Comparison of ENCODE assay signal across 20 cellular contexts in the genomic region with DNA sequence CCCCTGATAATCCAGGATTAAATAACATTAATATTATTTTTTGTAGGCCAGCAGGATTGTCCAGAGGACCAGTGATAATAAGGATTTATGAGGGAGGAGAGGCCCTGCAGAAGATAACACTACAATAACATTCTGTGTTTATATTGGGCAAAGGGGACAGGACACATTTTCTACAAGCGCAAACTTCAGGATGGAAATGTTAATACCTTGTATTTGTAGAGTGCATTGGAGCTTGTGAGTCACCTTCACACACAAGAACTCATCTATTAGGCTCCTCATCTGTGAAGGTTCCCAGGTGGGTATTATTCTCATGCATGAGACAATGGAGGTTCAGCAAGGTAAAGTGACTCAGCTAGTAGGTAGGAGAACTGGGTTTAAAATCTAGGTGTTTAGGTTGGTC. TPM values are rescaled to one million over a fixed set of nuclear protein-coding genes. Genes with fewer than 3 reads are reported as not detected.
DNase-seq lines count a peak whose midpoint lies in the region; ATAC-seq, FAIRE-seq and TF ChIP-seq lines count a peak whose summit lies in the region.
"Had no signal": no experiment of that assay in that cellular context is flagged by ENCODE, and none has a peak within 500 bp of the region (broad histone marks: within the 10 kb centered on the region; RNA-seq: fewer than 3 reads in every experiment).

No MANE protein-coding gene starts in this region.

- no peak for FAIRE-seq in endothelial cell of umbilical vein (lab: Jason Lieb, UNC)
- FAIRE-seq: GM12892 had no signal

- no peak overlapping the region for H3K4me3 ChIP-seq in endothelial cell of umbilical vein (replicated peaks in 1 of 3; ENCODE audit: insufficient read depth in 1 of 3, low read depth in 1 of 3, low read length in 3 of 3)
- H3K4me3 ChIP-seq: Peyer's patch, SJCRH30 had no signal

- no peaks in the 10 kb centered on the region for H3K4me1 ChIP-seq in endothelial cell of umbilical vein (ENCODE audit: control insufficient read depth, extremely low read depth, insufficient read depth, low read length)
- H3K4me1 ChIP-seq: BE2C, Peyer's patch, SJCRH30 had no signal

- no peak overlapping the region for H3K27ac ChIP-seq in endothelial cell of umbilical vein (ENCODE audit: insufficient read depth, low read depth, low read length)
- H3K27ac ChIP-seq: Peyer's patch, SJCRH30 had no signal

- no peaks in the 10 kb centered on the region for H4K20me1 ChIP-seq in endothelial cell of umbilical vein (replicated peaks; ENCODE audit: control insufficient read depth, extremely low read depth, insufficient read depth, low read length)

- no peaks in the 10 kb centered on the region for H3K27me3 ChIP-seq in endothelial cell of umbilical vein (ENCODE audit: control insufficient read depth in 2 of 2, insufficient read depth in 2 of 2, low read length in 2 of 2)
- H3K27me3 ChIP-seq: BE2C, Peyer's patch, SJCRH30 had no signal

- TF ChIP-seq CTCF in endothelial cell of umbilical vein (IDR thresholded peaks at IDR 0.05; ENCODE audit: extremely low read depth in 1 of 2, insufficient read depth in 1 of 2, low read depth in 1 of 2, low read length in 2 of 2), result no peak

- intact Hi-C loops in endothelial cell of umbilical vein (cut with micrococcal nuclease), result no loop called here

- ATAC-seq in HG03280 (IDR thresholded peaks at IDR 0.05; ENCODE audit: unreplicated experiment), result no peak

- dilution Hi-C loops in endothelial cell of umbilical vein (cut with MboI; ENCODE audit: extremely low pct_ligation_motif_present, low sequenced_read_pairs), result no loop called here

- no peak overlapping the region for H3K4me2 ChIP-seq in endothelial cell of umbilical vein (ENCODE audit: insufficient read depth, low read length)

- H3K79me2 ChIP-seq in endothelial cell of umbilical vein (ENCODE audit: control insufficient read depth, insufficient read depth, low read length), result no peaks in the 10 kb centered on the region

- POLR2A ChIA-PET in endothelial cell of umbilical vein (lab: Charles Lee), result no interaction called here

- BruUV-seq in endothelial cell of umbilical vein (replicated peaks; lab: Mats Ljungman, UMichigan), result no TSS peak

- no peak overlapping the region for H2AFZ ChIP-seq in endothelial cell of umbilical vein (ENCODE audit: low read depth, low read length)

- H3K9me1 ChIP-seq in endothelial cell of umbilical vein (replicated peaks; ENCODE audit: control insufficient read depth, extremely low read depth, insufficient read depth, low read length), result no peaks in the 10 kb centered on the region

- in situ Hi-C loops in Caki2 (cut with HindIII; ENCODE audit: low pct_unique_long_range_greater_than_20kb, low sequenced_read_pairs), result no loop called here

- no peak for TF ChIP-seq POLR2A in endothelial cell of umbilical vein (IDR thresholded peaks at IDR 0.05; ENCODE audit: low read depth, low read length)

- DNase-seq in Caki2 (ENCODE audit: low read depth) (peak; percentile 37), DMS53 treated with DMSO at 0.1 percent for 48 hours (lab: John Stamatoyannopoulos, UW; ENCODE audit: unreplicated experiment) (peak; percentile 85), endothelial cell of umbilical vein (ENCODE audit: low read depth, low spot score) (peak; percentile 17), kidney tubule cell (ENCODE audit: low spot score) (peak; percentile 56), ureter (ENCODE audit: low spot score) (no peak), DMS79 (lab: John Stamatoyannopoulos, UW) (no peak)
- DNase-seq: BE2C, GOT3, HCEC 1CT, KG1, NCI-H1092 treated with DMSO at 0.1 percent for 48 hours, NCI-H1436 treated with DMSO at 0.1 percent for 48 hours, NCI-H2029 treated with DMSO at 0.1 percent for 48 hours, NCI-H226, NCI-H510A treated with DMSO at 0.1 percent for 48 hours, NCI-H748 treated with DMSO at 0.1 percent for 48 hours, Peyer's patch, SJCRH30 had no signal

- no peaks in the 10 kb centered on the region for H3K9me3 ChIP-seq in endothelial cell of umbilical vein (replicated peaks; ENCODE audit: control insufficient read depth, insufficient read depth, low read length)
- H3K9me3 ChIP-seq: BE2C, Peyer's patch, SJCRH30 had no signal

- no peaks in the 10 kb centered on the region for H3K36me3 ChIP-seq in endothelial cell of umbilical vein (ENCODE audit: control insufficient read depth in 2 of 2, extremely low read depth in 1 of 2, insufficient read depth in 2 of 2, low read length in 2 of 2)
- H3K36me3 ChIP-seq: BE2C, Peyer's patch, SJCRH30 had no signal

- CTCF ChIA-PET in endothelial cell of umbilical vein (lab: Charles Lee), result no interaction called here

- H3K9ac ChIP-seq in endothelial cell of umbilical vein (replicated peaks; ENCODE audit: extremely low read depth, insufficient read depth, low read length), result no peak overlapping the region

TF ChIP-seq in endothelial cell of umbilical vein, 7 proteins besides CTCF, POLR2A, EP300 and RAD21:
- no peak for TF ChIP-seq FOS (IDR thresholded peaks at IDR 0.05; ENCODE audit: borderline replicate concordance, insufficient read depth, low read length)
- TF ChIP-seq, protein P1, sequence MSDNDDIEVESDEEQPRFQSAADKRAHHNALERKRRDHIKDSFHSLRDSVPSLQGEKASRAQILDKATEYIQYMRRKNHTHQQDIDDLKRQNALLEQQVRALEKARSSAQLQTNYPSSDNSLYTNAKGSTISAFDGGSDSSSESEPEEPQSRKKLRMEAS (IDR thresholded peaks at IDR 0.05; ENCODE audit: insufficient read depth, insufficient read length), result no peak
- no peak for TF ChIP-seq EZH2 (IDR thresholded peaks at IDR 0.05; ENCODE audit: borderline replicate concordance, low read depth, low read length, severe bottlenecking)
- TF ChIP-seq POLR2AphosphoS5 (IDR thresholded peaks at IDR 0.05; ENCODE audit: insufficient read depth, low read depth, low read length), result no peak
- TF ChIP-seq MYC (IDR thresholded peaks at IDR 0.05; ENCODE audit: low read depth, low read length), result no peak
- no peak for TF ChIP-seq GATA2 (IDR thresholded peaks at IDR 0.05; ENCODE audit: insufficient read depth, insufficient read length, low read depth, low read length)
- no peak for TF ChIP-seq JUN (IDR thresholded peaks at IDR 0.05; ENCODE audit: borderline replicate concordance, insufficient read depth, insufficient read length, low read depth)
TF ChIP-seq in endothelial cell of umbilical vein: peak in this region for 0.

RNA-seq across cellular contexts. Expression of a gene that starts 51.1 kb away (rescaled TPM):
- total RNA-seq in Caki2 (2014; rRNA removed; shearing (Covaris generic); ENCODE audit: low replicate concordance), result 19.8 and 26.8 TPM in 2 replicates
- total RNA-seq in endothelial cell of umbilical vein (3.2 and 4.3 TPM in 2 replicates), ureter (54.8 TPM)
- 3.2 TPM in 2 replicates for polyA plus RNA-seq in endothelial cell of umbilical vein
- polyA plus RNA-seq in endothelial cell of umbilical vein (2011; cell fraction: cytosol; rRNA removed), result 3.0 and 3.3 TPM in 2 replicates
- 2.4 and 3.6 TPM in 2 replicates for polyA plus RNA-seq in endothelial cell of umbilical vein (2011; cell fraction: nucleus; rRNA removed)
- polyA plus RNA-seq in endothelial cell of umbilical vein (2012), result 4.3 and 5.5 TPM in 2 replicates
- 2.6 TPM in 2 replicates for polyA minus RNA-seq in endothelial cell of umbilical vein
- polyA minus RNA-seq in endothelial cell of umbilical vein (2011; cell fraction: cytosol; rRNA and poly(A)+ RNA removed), result 1.0 TPM
- polyA minus RNA-seq in endothelial cell of umbilical vein (2011; cell fraction: nucleus; rRNA and poly(A)+ RNA removed), result 0.87 and 1.1 TPM in 2 replicates

Comparison
In these comparisons a context has a peak if more than half of its experiments do, and no peak if none do; other contexts are left out.
1. DNase-seq: peak in Caki2 (single experiment), DMS53 treated with DMSO at 0.1 percent for 48 hours (single experiment), endothelial cell of umbilical vein (single experiment) and kidney tubule cell (single experiment); none in ureter (single experiment) and DMS79 (single experiment).